ENCODE assay signal across 24 cellular contexts in the genomic region with DNA sequence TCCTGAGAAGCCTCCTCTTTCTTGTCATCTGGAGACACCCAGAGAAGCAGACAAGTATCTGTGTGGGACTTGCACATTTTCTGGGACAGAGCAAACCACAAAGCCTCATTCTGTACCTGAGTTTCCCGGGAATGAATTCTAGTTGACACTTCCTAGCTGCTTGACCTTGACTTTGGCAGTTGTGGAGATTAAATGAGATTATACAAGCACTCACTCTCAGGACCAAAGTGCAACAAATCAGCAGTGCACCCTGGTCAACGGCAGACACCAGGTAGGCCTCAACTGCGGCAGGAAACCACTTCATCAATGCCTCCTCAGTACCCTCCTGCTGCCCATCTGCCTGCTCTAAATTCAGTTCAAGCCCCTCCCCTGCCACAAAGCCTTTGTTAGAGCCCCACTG.
DNase-seq lines count a peak whose midpoint lies in the region; ATAC-seq, FAIRE-seq and TF ChIP-seq lines count a peak whose summit lies in the region.
"Had no signal": no experiment of that assay in that cellular context is flagged by ENCODE, and none has a peak within 500 bp of the region (broad histone marks: within the 10 kb centered on the region; RNA-seq: fewer than 3 reads in every experiment).

No MANE protein-coding gene starts in this region.

- H3K36me3 ChIP-seq in Caco-2 (ENCODE audit: control insufficient read depth, insufficient read depth, low read length): no peaks in the 10 kb centered on the region
- H3K36me3 ChIP-seq in liver (ENCODE audit: control insufficient read depth in 4 of 4, insufficient read depth in 3 of 4, low read depth in 1 of 4, low read length in 3 of 4): no peaks in the 10 kb centered on the region
- no peaks in the 10 kb centered on the region for H3K36me3 ChIP-seq in small intestine (ENCODE audit: control insufficient read depth in 2 of 2, insufficient read depth in 2 of 2, low read length in 2 of 2)
- no peaks in the 10 kb centered on the region for H3K36me3 ChIP-seq in PC-9 (ENCODE audit: low read depth)
- no peaks in the 10 kb centered on the region for H3K36me3 ChIP-seq in vagina
- H3K36me3 ChIP-seq: BLaER1 treated with 17β-estradiol and CSF1 and Interleukin-3, amounts not matched to agents 10 nM and 100 nM; HAP-1 had no signal

- H2AFZ ChIP-seq in PC-9: no peak overlapping the region

- peak in 1 of 2 donors; percentile 10 for TF ChIP-seq RAD21 in liver (IDR thresholded peaks at IDR 0.05)

- peaks cover 76% of the 10 kb centered on the region for H3K4me1 ChIP-seq in Caco-2
- H3K4me1 ChIP-seq in liver (ENCODE audit: control insufficient read depth in 4 of 4, insufficient read depth in 4 of 4, low read length in 3 of 4): no peaks in the 10 kb centered on the region
- no peaks in the 10 kb centered on the region for H3K4me1 ChIP-seq in small intestine (ENCODE audit: control insufficient read depth in 2 of 2, insufficient read depth in 1 of 2, low read depth in 1 of 2, low read length in 1 of 2)
- H3K4me1 ChIP-seq in PC-9 (replicated peaks; ENCODE audit: insufficient read depth): no peaks in the 10 kb centered on the region
- H3K4me1 ChIP-seq in vagina: peaks cover 19% of the 10 kb centered on the region
- H3K4me1 ChIP-seq: A549; BE2C; BLaER1 treated with 17β-estradiol and CSF1 and Interleukin-3, amounts not matched to agents 10 nM and 100 nM; HAP-1 had no signal

- no peaks in the 10 kb centered on the region for H3K79me2 ChIP-seq in PC-9 (ENCODE audit: low read depth)

- TSS peak; percentile 86 for BruUV-seq in Caco-2 (replicated peaks; lab: Mats Ljungman, UMichigan)
- BruUV-seq in PC-9 (replicated peaks; lab: Mats Ljungman, UMichigan): no TSS peak

- H3K4me2 ChIP-seq in PC-9: no peak overlapping the region
- H3K4me2 ChIP-seq: A549; BLaER1 treated with 17β-estradiol and CSF1 and Interleukin-3, amounts not matched to agents 10 nM and 100 nM had no signal

- POLR2A ChIA-PET in Caco-2 (lab: Charles Lee) (interaction anchor here (0.6 to 1.1 kb wide), 2 partner anchors 42 to 890 kb away, joined by 3 to 4 read pairs; a partner anchor contains a TSS), PC-9 (lab: Charles Lee; ENCODE audit: unreplicated experiment) (no interaction called here)

- H3K27ac Mint-ChIP-seq in Caco-2 (ENCODE audit: unreplicated experiment): peak overlapping the region; percentile 88
- peak overlapping the region; percentile 52 for H3K27ac Mint-ChIP-seq in endothelial cell (ENCODE audit: unreplicated experiment)
- H3K27ac Mint-ChIP-seq: CD14-positive monocyte; CD4-positive, alpha-beta T cell; CD8-positive, alpha-beta memory T cell; HFFc6 had no signal

- H3K27ac ChIP-seq in liver (ENCODE audit: low read depth in 1 of 2, low read length in 2 of 2): no peak overlapping the region
- H3K27ac ChIP-seq in small intestine (ENCODE audit: low read depth in 1 of 2, low read length in 1 of 2): no peak overlapping the region
- H3K27ac ChIP-seq in PC-9: no peak overlapping the region
- no peak overlapping the region for H3K27ac ChIP-seq in vagina
- H3K27ac ChIP-seq: A549; BLaER1 treated with 17β-estradiol and CSF1 and Interleukin-3, amounts not matched to agents 10 nM and 100 nM had no signal

- H3K4me1 Mint-ChIP-seq in Caco-2 (ENCODE audit: low read depth, unreplicated experiment) (peaks cover 83% of the 10 kb centered on the region), endothelial cell (ENCODE audit: unreplicated experiment) (no peaks in the 10 kb centered on the region)
- H3K4me1 Mint-ChIP-seq: CD14-positive monocyte; CD8-positive, alpha-beta memory T cell had no signal

- CTCF ChIA-PET in Caco-2 (lab: Charles Lee) (interaction anchor here (1.0 kb wide), 1 partner anchor 12 kb away, joined by 3 read pairs; no protein-coding TSS in a partner anchor), PC-9 (lab: Charles Lee) (no interaction called here)

- H3K4me3 Mint-ChIP-seq in Caco-2 (ENCODE audit: unreplicated experiment) (peak overlapping the region; percentile 60), endothelial cell (ENCODE audit: unreplicated experiment) (no peak overlapping the region)
- H3K4me3 Mint-ChIP-seq: CD14-positive monocyte; CD4-positive, alpha-beta T cell; CD8-positive, alpha-beta memory T cell; HFFc6 had no signal

- intact Hi-C loops in Caco-2 (cut with micrococcal nuclease; ENCODE audit: unreplicated experiment) (loop anchor here (1.0 to 5.0 kb wide), 3 partner anchors 15 to 178 kb away; no protein-coding TSS in a partner anchor), PC-9 (cut with micrococcal nuclease; ENCODE audit: unreplicated experiment) (no loop called here), vagina (cut with DNase I) (no loop called here)

- TF ChIP-seq CTCF in Caco-2 (IDR thresholded peaks at IDR 0.05; ENCODE audit: insufficient read depth in 1 of 2, low read depth in 1 of 2, low read length in 1 of 2, severe bottlenecking in 1 of 2, unreplicated experiment in 1 of 2) (no peak), endothelial cell (IDR thresholded peaks at IDR 0.05; ENCODE audit: unreplicated experiment) (no peak), liver (IDR thresholded peaks at IDR 0.05; ENCODE audit: low read depth, low read length, missing input control) (no peak), PC-9 (conservative IDR thresholded peaks at IDR 0.05) (no peak), vagina (IDR thresholded peaks at IDR 0.05) (no peak)

- peaks cover 15% of the 10 kb centered on the region for H3K36me3 Mint-ChIP-seq in Caco-2 (ENCODE audit: insufficient read depth, unreplicated experiment)
- no peaks in the 10 kb centered on the region for H3K36me3 Mint-ChIP-seq in endothelial cell (ENCODE audit: low read depth, unreplicated experiment)
- H3K36me3 Mint-ChIP-seq: CD14-positive monocyte; CD8-positive, alpha-beta memory T cell had no signal

- H3F3A ChIP-seq in PC-9 (ENCODE audit: insufficient read depth, low read depth): no peaks in the 10 kb centered on the region

- H3K9ac ChIP-seq in liver (ENCODE audit: low read depth in 1 of 2, low read length in 2 of 2): no peak overlapping the region
- H3K9ac ChIP-seq: BLaER1 treated with 17β-estradiol and CSF1 and Interleukin-3, amounts not matched to agents 10 nM and 100 nM had no signal

- no peaks in the 10 kb centered on the region for H3K27me3 ChIP-seq in Caco-2 (replicated peaks; ENCODE audit: control insufficient read depth, insufficient read depth, low read length)
- no peaks in the 10 kb centered on the region for H3K27me3 ChIP-seq in liver (ENCODE audit: control insufficient read depth in 4 of 4, insufficient read depth in 4 of 4, low read length in 3 of 4)
- H3K27me3 ChIP-seq in small intestine (ENCODE audit: control insufficient read depth in 2 of 2, insufficient read depth in 2 of 2, low read length in 2 of 2): no peaks in the 10 kb centered on the region
- H3K27me3 ChIP-seq in PC-9 (ENCODE audit: insufficient read depth, low read depth): peaks cover 84% of the 10 kb centered on the region
- H3K27me3 ChIP-seq in vagina: no peaks in the 10 kb centered on the region
- H3K27me3 ChIP-seq: BE2C; BLaER1 treated with 17β-estradiol and CSF1 and Interleukin-3, amounts not matched to agents 10 nM and 100 nM had no signal

- no peaks in the 10 kb centered on the region for H3K27me3 Mint-ChIP-seq in Caco-2 (ENCODE audit: insufficient read depth, unreplicated experiment)
- H3K27me3 Mint-ChIP-seq in endothelial cell (ENCODE audit: unreplicated experiment): peaks cover 8% of the 10 kb centered on the region

- H3K9me3 Mint-ChIP-seq in Caco-2 (ENCODE audit: unreplicated experiment) (no peaks in the 10 kb centered on the region), endothelial cell (ENCODE audit: unreplicated experiment) (no peaks in the 10 kb centered on the region)
- H3K9me3 Mint-ChIP-seq: CD4-positive, alpha-beta T cell; HFFc6 had no signal

- 79% methylated on average over 3 of the region's 3 CpGs for WGBS in liver
- 28 to 71% (median 35%) methylated on average over 3 of the region's 3 CpGs for WGBS in small intestine, 3 donors

- DNase-seq in Caco-2 (no peak), endothelial cell (ENCODE audit: low spot score) (no peak), small intestine (peak; percentile 56), PC-9 (no peak), vagina (ENCODE audit: extremely low spot score in 2 of 2) (no peak)
- DNase-seq: 8988T; ACHN; AML-193; BE2C; Calu3; CD4-positive, alpha-beta T cell; CD8-positive, alpha-beta memory T cell; DND-41; GOT3; HFFc6 had no signal

- no peaks in the 10 kb centered on the region for H4K20me1 ChIP-seq in PC-9 (ENCODE audit: insufficient read depth)
- H4K20me1 ChIP-seq: BLaER1 treated with 17β-estradiol and CSF1 and Interleukin-3, amounts not matched to agents 10 nM and 100 nM had no signal

- H3K4me3 ChIP-seq in Caco-2 (ENCODE audit: low read depth, low read length) (no peak overlapping the region), liver (ENCODE audit: low read depth in 1 of 3, low read length in 3 of 3) (no peak overlapping the region), small intestine (ENCODE audit: low read depth in 1 of 2, low read length in 2 of 2) (no peak overlapping the region), PC-9 (no peak overlapping the region), vagina (no peak overlapping the region)
- H3K4me3 ChIP-seq: A549; BLaER1 treated with 17β-estradiol and CSF1 and Interleukin-3, amounts not matched to agents 10 nM and 100 nM; HAP-1 had no signal

- H3K9me3 ChIP-seq in Caco-2: no peaks in the 10 kb centered on the region
- H3K9me3 ChIP-seq in liver (ENCODE audit: control insufficient read depth in 4 of 4, low read length in 3 of 4): no peaks in the 10 kb centered on the region
- no peaks in the 10 kb centered on the region for H3K9me3 ChIP-seq in small intestine (ENCODE audit: control insufficient read depth, low read depth)
- H3K9me3 ChIP-seq in PC-9 (ENCODE audit: insufficient read depth, low read depth): no peaks in the 10 kb centered on the region
- no peaks in the 10 kb centered on the region for H3K9me3 ChIP-seq in vagina
- H3K9me3 ChIP-seq: A549; BE2C; BLaER1 treated with 17β-estradiol and CSF1 and Interleukin-3, amounts not matched to agents 10 nM and 100 nM; HAP-1 had no signal

- FAIRE-seq in small intestine (lab: Jason Lieb, UNC): no peak
- FAIRE-seq: A549, G401.6, GM12892, H54 had no signal

- H3K9me2 ChIP-seq in PC-9 (ENCODE audit: insufficient read depth): no peaks in the 10 kb centered on the region

- ATAC-seq in HG02981 (IDR thresholded peaks at IDR 0.05; ENCODE audit: unreplicated experiment): no peak
- ATAC-seq: A549 had no signal

- TF ChIP-seq POLR2A in vagina (IDR thresholded peaks at IDR 0.05): no peak

TF ChIP-seq in liver, 16 proteins besides CTCF, POLR2A, EP300 and RAD21 (continues in another document):
- TF ChIP-seq HNF4A (conservative IDR thresholded peaks at IDR 0.05) (peak in 1 of 2 donors; percentile 83), HNF4G (IDR thresholded peaks at IDR 0.05) (peak; percentile 17)
